30 cellular contexts compared by ENCODE assay signal in the genomic region with DNA sequence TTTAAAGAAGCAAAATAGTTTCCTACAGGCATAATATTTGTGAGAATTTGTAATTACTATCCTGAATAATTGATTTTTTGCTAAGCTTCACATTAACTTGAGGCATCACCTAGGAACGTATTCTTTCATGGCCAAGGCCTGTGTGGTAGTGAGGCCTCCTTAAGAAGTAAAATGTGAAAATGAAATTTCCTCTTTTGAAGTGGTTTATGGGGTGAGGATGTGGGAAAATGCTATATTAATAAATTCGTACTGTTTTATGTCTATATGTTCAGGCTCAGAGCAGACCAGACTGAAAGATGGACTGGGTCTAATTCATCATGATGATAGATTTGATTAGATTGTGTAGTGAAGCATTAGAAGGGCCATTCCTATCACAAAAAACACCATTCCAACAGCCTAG.
"Had no signal": no experiment of that assay in that cellular context is flagged by ENCODE, and none has a peak within 500 bp of the region (broad histone marks: within the 10 kb centered on the region; RNA-seq: fewer than 3 reads in every experiment).

No MANE protein-coding gene starts in this region.

- H3K27ac Mint-ChIP-seq: activated CD4-positive, alpha-beta memory T cell treated with anti-CD3 and anti-CD28 coated beads for 36 hours; activated CD4-positive, alpha-beta T cell treated with anti-CD3 and anti-CD28 coated beads, Interleukin-2, amount 10 ng/mL, durations not matched to agents 24 days and 14 days; activated naive CD4-positive, alpha-beta T cell treated with anti-CD3 and anti-CD28 coated beads for 36 hours; neural progenitor cell had no signal

- H3K4me1 ChIP-seq: parathyroid adenoma, right atrium auricular region, vagina had no signal

- H3K27ac ChIP-seq: epithelial cell of prostate, esophagus squamous epithelium, heart right ventricle, lower lobe of right lung, neural progenitor cell, parathyroid adenoma, right atrium auricular region, thyroid gland, upper lobe of left lung, vagina had no signal

- H3K9me3 ChIP-seq: esophagus squamous epithelium, heart right ventricle, lower lobe of right lung, right atrium auricular region, thyroid gland, upper lobe of left lung, vagina had no signal

- H3K9me3 Mint-ChIP-seq: activated CD4-positive, alpha-beta T cell treated with anti-CD3 and anti-CD28 coated beads, Interleukin-2, amount 10 ng/mL, durations not matched to agents 24 days and 14 days; natural killer cell; neural progenitor cell had no signal

- DNase-seq: activated CD4-positive, alpha-beta memory T cell treated with anti-CD3 and anti-CD28 coated beads for 36 hours; activated CD4-positive, alpha-beta T cell treated with anti-CD3 and anti-CD28 coated beads, Interleukin-2, amount 10 ng/mL, durations not matched to agents 24 days and 14 days; activated CD4-positive, CD25-positive, alpha-beta regulatory T cell treated with anti-CD3 and anti-CD28 coated beads, Interleukin-2, amount 50 U/mL, for 72 hours; activated effector memory CD4-positive, alpha-beta T cell treated with anti-CD3 and anti-CD28 coated beads, Interleukin-2, amount 50 U/mL, for 16 hours; activated naive CD4-positive, alpha-beta T cell treated with anti-CD3 and anti-CD28 coated beads for 36 hours; activated T-cell treated with anti-CD3 and anti-CD28 coated beads for 4 hours; amygdala; caudate nucleus; dermis blood vessel endothelial cell; effector CD4-positive, alpha-beta T cell; esophagus squamous epithelium; foreskin melanocyte; heart right ventricle; kidney glomerular epithelial cell; lower lobe of right lung; mesenchymal stem cell; natural killer cell; occipital lobe; stimulated activated CD4-positive, alpha-beta T cell treated with anti-CD3 and anti-CD28 coated beads, Interleukin-15, amount 100 ng/mL, for 24 hours; stimulated activated CD4-positive, alpha-beta T cell treated with anti-CD3 and anti-CD28 coated beads, Interleukin-2, amount 100 ng/mL, for 24 hours; stimulated activated naive CD4-positive, alpha-beta T cell treated with Interleukin-2 at 50 U/mL for 16 hours; T1000; thyroid gland; upper lobe of left lung had no signal

- H3K36me3 Mint-ChIP-seq: neural progenitor cell had no signal

- H3K4me3 Mint-ChIP-seq: activated CD4-positive, alpha-beta memory T cell treated with anti-CD3 and anti-CD28 coated beads for 36 hours; activated CD4-positive, alpha-beta T cell treated with anti-CD3 and anti-CD28 coated beads, Interleukin-2, amount 10 ng/mL, durations not matched to agents 24 days and 14 days; activated naive CD4-positive, alpha-beta T cell treated with anti-CD3 and anti-CD28 coated beads for 36 hours; natural killer cell; neural progenitor cell had no signal

- H3K4me2 ChIP-seq: neural progenitor cell had no signal

- H3K27me3 ChIP-seq: neural progenitor cell, right atrium auricular region, thyroid gland, upper lobe of left lung, vagina had no signal

- ATAC-seq: heart right ventricle, left lobe of liver, lower lobe of right lung had no signal

- H3K4me3 ChIP-seq: esophagus squamous epithelium, heart right ventricle, lower lobe of right lung, neural progenitor cell, right atrium auricular region, thyroid gland, upper lobe of left lung, vagina had no signal

- H3K36me3 ChIP-seq: esophagus squamous epithelium, heart right ventricle, lower lobe of right lung, neural progenitor cell, right atrium auricular region, thyroid gland, upper lobe of left lung, vagina had no signal

- H3K9ac ChIP-seq: neural progenitor cell, parathyroid adenoma had no signal
